7 cellular contexts compared by ENCODE assay signal in the genomic region with DNA sequence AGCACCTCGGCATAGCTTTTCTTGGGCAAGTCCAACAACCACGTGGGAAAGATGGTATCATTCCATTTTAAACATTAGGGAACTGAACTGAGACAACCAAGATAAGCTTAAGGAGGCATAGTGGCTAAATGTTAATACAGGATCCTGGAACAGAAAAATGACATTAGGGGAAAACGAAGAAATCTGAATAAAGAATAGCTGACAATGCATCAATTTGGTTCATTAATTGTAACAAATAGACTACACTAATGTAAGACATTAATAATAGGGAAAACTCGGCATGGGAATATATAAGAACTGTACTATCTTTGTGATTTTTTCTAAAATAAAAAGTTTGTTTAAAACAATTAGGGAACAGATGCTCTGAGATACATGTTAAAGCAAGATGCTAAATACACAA.
"Had no signal": no experiment of that assay in that cellular context is flagged by ENCODE, and none has a peak within 500 bp of the region (broad histone marks: within the 10 kb centered on the region; RNA-seq: fewer than 3 reads in every experiment).

No MANE protein-coding gene starts in this region.

- H3K4me3 ChIP-seq: GM23338 had no signal

- FAIRE-seq: H1, H54 had no signal

- H3K4me2 ChIP-seq: GM23338 had no signal

- DNase-seq: H9, HCEC 1CT, KG1 had no signal

- H3K27ac ChIP-seq: HL-60 had no signal

- ATAC-seq: GM23338 had no signal

- H2AFZ ChIP-seq: GM23338 had no signal
